Comparison of ENCODE assay signal across 1 cellular context in genomic region chr1:160377585-160378206, GRCh38.
TF ChIP-seq lines count a peak whose summit lies in the region.

No MANE protein-coding gene starts in this region.

TF ChIP-seq in GM23338, 12 proteins besides CTCF, POLR2A, EP300 and RAD21 (continued from another document):
- TF ChIP-seq, protein P1, sequence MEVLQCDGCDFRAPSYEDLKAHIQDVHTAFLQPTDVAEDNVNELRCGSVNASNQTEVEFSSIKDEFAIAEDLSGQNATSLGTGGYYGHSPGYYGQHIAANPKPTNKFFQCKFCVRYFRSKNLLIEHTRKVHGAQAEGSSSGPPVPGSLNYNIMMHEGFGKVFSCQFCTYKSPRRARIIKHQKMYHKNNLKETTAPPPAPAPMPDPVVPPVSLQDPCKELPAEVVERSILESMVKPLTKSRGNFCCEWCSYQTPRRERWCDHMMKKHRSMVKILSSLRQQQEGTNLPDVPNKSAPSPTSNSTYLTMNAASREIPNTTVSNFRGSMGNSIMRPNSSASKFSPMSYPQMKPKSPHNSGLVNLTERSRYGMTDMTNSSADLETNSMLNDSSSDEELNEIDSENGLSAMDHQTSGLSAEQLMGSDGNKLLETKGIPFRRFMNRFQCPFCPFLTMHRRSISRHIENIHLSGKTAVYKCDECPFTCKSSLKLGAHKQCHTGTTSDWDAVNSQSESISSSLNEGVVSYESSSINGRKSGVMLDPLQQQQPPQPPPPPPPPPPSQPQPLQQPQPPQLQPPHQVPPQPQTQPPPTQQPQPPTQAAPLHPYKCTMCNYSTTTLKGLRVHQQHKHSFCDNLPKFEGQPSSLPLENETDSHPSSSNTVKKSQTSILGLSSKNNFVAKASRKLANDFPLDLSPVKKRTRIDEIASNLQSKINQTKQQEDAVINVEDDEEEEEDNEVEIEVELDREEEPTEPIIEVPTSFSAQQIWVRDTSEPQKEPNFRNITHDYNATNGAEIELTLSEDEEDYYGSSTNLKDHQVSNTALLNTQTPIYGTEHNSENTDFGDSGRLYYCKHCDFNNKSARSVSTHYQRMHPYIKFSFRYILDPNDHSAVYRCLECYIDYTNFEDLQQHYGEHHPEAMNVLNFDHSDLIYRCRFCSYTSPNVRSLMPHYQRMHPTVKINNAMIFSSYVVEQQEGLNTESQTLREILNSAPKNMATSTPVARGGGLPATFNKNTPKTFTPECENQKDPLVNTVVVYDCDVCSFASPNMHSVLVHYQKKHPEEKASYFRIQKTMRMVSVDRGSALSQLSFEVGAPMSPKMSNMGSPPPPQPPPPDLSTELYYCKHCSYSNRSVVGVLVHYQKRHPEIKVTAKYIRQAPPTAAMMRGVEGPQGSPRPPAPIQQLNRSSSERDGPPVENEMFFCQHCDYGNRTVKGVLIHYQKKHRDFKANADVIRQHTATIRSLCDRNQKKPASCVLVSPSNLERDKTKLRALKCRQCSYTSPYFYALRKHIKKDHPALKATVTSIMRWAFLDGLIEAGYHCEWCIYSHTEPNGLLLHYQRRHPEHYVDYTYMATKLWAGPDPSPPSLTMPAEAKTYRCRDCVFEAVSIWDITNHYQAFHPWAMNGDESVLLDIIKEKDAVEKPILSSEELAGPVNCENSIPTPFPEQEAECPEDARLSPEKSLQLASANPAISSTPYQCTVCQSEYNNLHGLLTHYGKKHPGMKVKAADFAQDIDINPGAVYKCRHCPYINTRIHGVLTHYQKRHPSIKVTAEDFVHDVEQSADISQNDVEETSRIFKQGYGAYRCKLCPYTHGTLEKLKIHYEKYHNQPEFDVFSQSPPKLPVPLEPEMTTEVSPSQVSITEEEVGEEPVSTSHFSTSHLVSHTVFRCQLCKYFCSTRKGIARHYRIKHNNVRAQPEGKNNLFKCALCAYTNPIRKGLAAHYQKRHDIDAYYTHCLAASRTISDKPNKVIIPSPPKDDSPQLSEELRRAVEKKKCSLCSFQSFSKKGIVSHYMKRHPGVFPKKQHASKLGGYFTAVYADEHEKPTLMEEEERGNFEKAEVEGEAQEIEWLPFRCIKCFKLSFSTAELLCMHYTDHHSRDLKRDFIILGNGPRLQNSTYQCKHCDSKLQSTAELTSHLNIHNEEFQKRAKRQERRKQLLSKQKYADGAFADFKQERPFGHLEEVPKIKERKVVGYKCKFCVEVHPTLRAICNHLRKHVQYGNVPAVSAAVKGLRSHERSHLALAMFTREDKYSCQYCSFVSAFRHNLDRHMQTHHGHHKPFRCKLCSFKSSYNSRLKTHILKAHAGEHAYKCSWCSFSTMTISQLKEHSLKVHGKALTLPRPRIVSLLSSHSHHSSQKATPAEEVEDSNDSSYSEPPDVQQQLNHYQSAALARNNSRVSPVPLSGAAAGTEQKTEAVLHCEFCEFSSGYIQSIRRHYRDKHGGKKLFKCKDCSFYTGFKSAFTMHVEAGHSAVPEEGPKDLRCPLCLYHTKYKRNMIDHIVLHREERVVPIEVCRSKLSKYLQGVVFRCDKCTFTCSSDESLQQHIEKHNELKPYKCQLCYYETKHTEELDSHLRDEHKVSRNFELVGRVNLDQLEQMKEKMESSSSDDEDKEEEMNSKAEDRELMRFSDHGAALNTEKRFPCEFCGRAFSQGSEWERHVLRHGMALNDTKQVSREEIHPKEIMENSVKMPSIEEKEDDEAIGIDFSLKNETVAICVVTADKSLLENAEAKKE (CRISPR knock-in tag; IDR thresholded peaks at IDR 0.05) = no peak
- no peak for TF ChIP-seq ZNF114 (CRISPR knock-in tag; IDR thresholded peaks at IDR 0.05)
- no peak for TF ChIP-seq POLR2AphosphoS5 (IDR thresholded peaks at IDR 0.05; ENCODE audit: low read depth)
- no peak for TF ChIP-seq ETS1 (IDR thresholded peaks at IDR 0.05)
- TF ChIP-seq ZNF331 (CRISPR knock-in tag; IDR thresholded peaks at IDR 0.05; ENCODE audit: low read depth) = no peak
- TF ChIP-seq JUNB (IDR thresholded peaks at IDR 0.05; ENCODE audit: unreplicated experiment) = no peak
- TF ChIP-seq CREB1 (CRISPR knock-in tag; IDR thresholded peaks at IDR 0.05; ENCODE audit: low read depth) = no peak
